Comparison of ENCODE assay signal across 8 cellular contexts in genomic region chr14:39169541-39169900, GRCh38. TPM values are rescaled to one million over a fixed set of nuclear protein-coding genes. Genes with fewer than 3 reads are reported as not detected.
DNase-seq lines count a peak whose midpoint lies in the region; ATAC-seq, FAIRE-seq and TF ChIP-seq lines count a peak whose summit lies in the region.

No MANE protein-coding gene starts in this region.

- peaks cover 24 to 25% of the 10 kb centered on the region in 2 donors for H3K4me1 Mint-ChIP-seq in stimulated activated naive B cell treated with anti-CD40 and anti-IgM and Interleukin-4, amounts not matched to agents 10 μg/mL and 1 μg/mL and 100 μg/mL, for 72 hours

- FAIRE-seq in GM12892 (lab: Jason Lieb, UNC) = no peak

- no peak for TF ChIP-seq POLR2A in GM12892 (IDR thresholded peaks at IDR 0.05; ENCODE audit: low read depth, low read length)

- H3K9me3 Mint-ChIP-seq in stimulated activated naive B cell treated with anti-CD40 and anti-IgM and Interleukin-4, amounts not matched to agents 10 μg/mL and 1 μg/mL and 100 μg/mL, for 72 hours = no peaks in the 10 kb centered on the region

- no peaks in the 10 kb centered on the region for H3K9me3 ChIP-seq in iPS-18c (ENCODE audit: control insufficient read depth, insufficient read depth, low read length)

- no peak for TF ChIP-seq CTCF in GM06990 (IDR thresholded peaks at IDR 0.05; ENCODE audit: insufficient read depth, low read length, poor library complexity, severe bottlenecking)

- no peaks in the 10 kb centered on the region for H3K27me3 Mint-ChIP-seq in stimulated activated naive B cell treated with anti-CD40 and anti-IgM and Interleukin-4, amounts not matched to agents 10 μg/mL and 1 μg/mL and 100 μg/mL, for 72 hours

- H3K27me3 ChIP-seq in GM06990 (replicated peaks; ENCODE audit: control insufficient read depth, insufficient read depth, low read length) = no peaks in the 10 kb centered on the region

- peak; percentile 6 for ATAC-seq in HG03159 (IDR thresholded peaks at IDR 0.05; ENCODE audit: unreplicated experiment)
- peak in 1 of 2 donors; percentile 2 for ATAC-seq in stimulated activated naive B cell treated with anti-CD40 and anti-IgM and Interleukin-4, amounts not matched to agents 10 μg/mL and 1 μg/mL and 100 μg/mL, for 72 hours (replicated peaks)
- no peak for ATAC-seq in HG02642 (IDR thresholded peaks at IDR 0.05; ENCODE audit: poor library complexity, unreplicated experiment)

- peak overlapping the region; percentile 85 for H3K4me3 ChIP-seq in GM06990 (replicated peaks; ENCODE audit: low read depth, low read length)
- H3K4me3 ChIP-seq in iPS-18c (ENCODE audit: insufficient read depth, low read depth, low read length) = peak overlapping the region; percentile 98

- H3K27ac Mint-ChIP-seq in stimulated activated naive B cell treated with anti-CD40 and anti-IgM and Interleukin-4, amounts not matched to agents 10 μg/mL and 1 μg/mL and 100 μg/mL, for 72 hours = peak overlapping the region; percentile 99

- peak overlapping the region; percentile 88 for H3K27ac ChIP-seq in angular gyrus (ENCODE audit: low read depth, low read length)

- peaks cover 7 to 23% of the 10 kb centered on the region in 2 donors for H3K36me3 Mint-ChIP-seq in stimulated activated naive B cell treated with anti-CD40 and anti-IgM and Interleukin-4, amounts not matched to agents 10 μg/mL and 1 μg/mL and 100 μg/mL, for 72 hours

- DNase-seq in GM06990 (ENCODE audit: extremely low read depth, insufficient read length) (no peak), GM12892 (ENCODE audit: insufficient read length) (no peak), NCI-H2227 treated with DMSO at 0.1 percent for 48 hours (lab: John Stamatoyannopoulos, UW) (no peak)
- no peak for DNase-seq in stimulated activated naive B cell treated with anti-CD40 and anti-IgM and Interleukin-4, amounts not matched to agents 10 μg/mL and 1 μg/mL and 100 μg/mL, for 72 hours

- H3K4me3 Mint-ChIP-seq in stimulated activated naive B cell treated with anti-CD40 and anti-IgM and Interleukin-4, amounts not matched to agents 10 μg/mL and 1 μg/mL and 100 μg/mL, for 72 hours = peak overlapping the region; percentile 96 to 99

- peaks cover 3% of the 10 kb centered on the region for H3K36me3 ChIP-seq in GM06990 (ENCODE audit: control insufficient read depth, insufficient read depth, low read length)

RNA-seq across cellular contexts. Expression of gene TRAPPC6B, which starts 0.6 kb away (rescaled TPM):
- 11.6 TPM for polyA plus RNA-seq in GM12892 (2012; ENCODE audit: missing spikeins)

RNA-seq across cellular contexts. Expression of gene PNN, which starts 5.5 kb away (rescaled TPM):
- 91.3 TPM for polyA plus RNA-seq in GM12892 (2012; ENCODE audit: missing spikeins)

RNA-seq across cellular contexts. Expression of gene GEMIN2, which starts 55.4 kb away (rescaled TPM):
- polyA plus RNA-seq in GM12892 (2012; ENCODE audit: missing spikeins) = 28.5 TPM
